ENCODE assay signal across 1 cellular context in genomic region chr17:4554441-4554996, GRCh38.
TF ChIP-seq lines count a peak whose summit lies in the region.

No MANE protein-coding gene starts in this region.

TF ChIP-seq in GM12878, 131 proteins besides CTCF, POLR2A, EP300 and RAD21:
- TF ChIP-seq TBL1XR1 (IDR thresholded peaks at IDR 0.05; ENCODE audit: low read depth, low read length), result no peak
- no peak for TF ChIP-seq RAD51 (IDR thresholded peaks at IDR 0.05)
- TF ChIP-seq CBX5 (IDR thresholded peaks at IDR 0.05; ENCODE audit: low read depth), result no peak
- no peak for TF ChIP-seq CEBPB (IDR thresholded peaks at IDR 0.05; ENCODE audit: borderline replicate concordance in 1 of 2, low read depth in 2 of 2, low read length in 2 of 2)
- TF ChIP-seq EED (IDR thresholded peaks at IDR 0.05; ENCODE audit: low read depth), result no peak
- TF ChIP-seq RB1 (IDR thresholded peaks at IDR 0.05; ENCODE audit: borderline replicate concordance), result no peak
- no peak for TF ChIP-seq PML (IDR thresholded peaks at IDR 0.05; ENCODE audit: low read length)
- TF ChIP-seq NR2C1 (IDR thresholded peaks at IDR 0.05), result no peak
- TF ChIP-seq ZBTB4 (CRISPR knock-in tag; IDR thresholded peaks at IDR 0.05), result no peak
- TF ChIP-seq WRNIP1 (IDR thresholded peaks at IDR 0.05; ENCODE audit: borderline replicate concordance, low read depth, low read length), result no peak
- TF ChIP-seq MYB (IDR thresholded peaks at IDR 0.05; ENCODE audit: borderline replicate concordance, low read depth, low read length), result no peak
- TF ChIP-seq MYC (IDR thresholded peaks at IDR 0.05; ENCODE audit: insufficient read depth, insufficient read length, insufficient replicate concordance, low read length, severe bottlenecking), result no peak
